ENCODE assay signal across 21 cellular contexts in the genomic region with DNA sequence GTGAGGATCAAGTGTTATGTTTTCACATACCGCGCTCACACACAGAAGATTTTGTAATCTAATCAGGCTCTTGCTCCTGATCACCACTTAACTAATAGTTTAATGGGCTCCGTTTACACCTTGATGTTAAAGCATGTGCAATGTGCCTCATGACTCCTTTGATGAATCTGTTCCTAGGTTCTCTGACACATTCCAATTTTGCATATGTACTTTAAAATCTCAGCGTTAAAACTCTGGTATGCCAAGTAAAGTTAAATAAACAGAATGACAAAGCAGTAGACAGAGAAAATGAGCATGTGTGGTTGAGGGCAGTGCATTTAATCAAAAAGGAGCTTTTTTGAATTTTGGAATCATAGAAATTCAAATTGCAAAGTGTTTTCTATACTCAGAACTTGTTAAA.
"Had no signal": no experiment of that assay in that cellular context is flagged by ENCODE, and none has a peak within 500 bp of the region (broad histone marks: within the 10 kb centered on the region; RNA-seq: fewer than 3 reads in every experiment).

No MANE protein-coding gene starts in this region.

- H3K9me3 ChIP-seq: adrenal gland, Peyer's patch had no signal

- H3K4me1 ChIP-seq: adrenal gland had no signal

- DNase-seq: activated CD4-positive, alpha-beta T cell treated with anti-CD3 and anti-CD28 coated beads for 36 hours; activated CD4-positive, alpha-beta T cell treated with anti-CD3 and anti-CD28 coated beads, Interleukin-2, amount 10 ng/mL, durations not matched to agents 7 days and 5 days; activated CD4-positive, alpha-beta T cell treated with anti-CD3 and anti-CD28 coated beads, Interleukin-2, amount 50 U/mL, for 48 hours; activated CD8-positive, alpha-beta T cell treated with anti-CD3 and anti-CD28 coated beads, Interleukin-2, amount 10 ng/mL, durations not matched to agents 7 days and 5 days; activated gamma-delta T cell treated with Interleukin-2 at 50 U/mL for 16 hours; activated naive CD4-positive, alpha-beta T cell treated with anti-CD3 and anti-CD28 coated beads for 36 hours; activated T-cell treated with anti-CD3 and anti-CD28 coated beads, Interleukin-2, amount 50 U/mL, for 24 hours; adrenal gland; cerebellar nuclear complex; KG1; MM.1S; MV-4-11; NCI-H1694 treated with DMSO at 0.1 percent for 48 hours; NCI-H2029; NCI-H345; NCI-H526 treated with DMSO at 0.1 percent for 48 hours; PC-3; Peyer's patch; Right ventricle myocardium superior had no signal

- H3K27ac ChIP-seq: adrenal gland, Peyer's patch had no signal

- FAIRE-seq: bronchial epithelial cell, TTC549 had no signal

- H3K36me3 ChIP-seq: adrenal gland, Peyer's patch had no signal

- H3K27me3 ChIP-seq: adrenal gland, Peyer's patch had no signal

- H3K4me3 ChIP-seq: adrenal gland, Peyer's patch had no signal
